ENCODE assay signal across 19 cellular contexts in genomic region chr21:35651166-35651565, GRCh38.
DNase-seq lines count a peak whose midpoint lies in the region; ATAC-seq lines count a peak whose summit lies in the region.
"Had no signal": no experiment of that assay in that cellular context is flagged by ENCODE, and none has a peak within 500 bp of the region (broad histone marks: within the 10 kb centered on the region; RNA-seq: fewer than 3 reads in every experiment).

No MANE protein-coding gene starts in this region.

- DNase-seq in NCI-H748 (lab: John Stamatoyannopoulos, UW; ENCODE audit: unreplicated experiment) (peak; percentile 50), NCI-H748 treated with DMSO at 0.1 percent for 48 hours (lab: John Stamatoyannopoulos, UW) (no peak), NCI-H69 (lab: John Stamatoyannopoulos, UW) (peak; percentile 19), myocyte (ENCODE audit: low read depth) (peak; percentile 59)
- DNase-seq: BE2C; DMS53; H7; MG63; NCI-H187; NCI-H2171; NCI-H345; NCI-H524 treated with DMSO at 0.1 percent for 48 hours; NK-92 treated with Interleukin-12 subunit alpha and Interleukin-12 subunit beta, amount 100 ng/mL, for 24 hours; SHP77 treated with DMSO at 0.1 percent for 48 hours; SK-N-SH had no signal

- no peak for ATAC-seq in HG03469 (IDR thresholded peaks at IDR 0.05; ENCODE audit: unreplicated experiment)
- ATAC-seq in GM21619 (IDR thresholded peaks at IDR 0.05; ENCODE audit: unreplicated experiment): no peak
- no peak for ATAC-seq in HG03457 (IDR thresholded peaks at IDR 0.05; ENCODE audit: unreplicated experiment)
- ATAC-seq: A549 had no signal
